Comparison of ENCODE assay signal across 16 cellular contexts in genomic region chr10:45809829-45810228, GRCh38. TPM values are rescaled to one million over a fixed set of nuclear protein-coding genes. Genes with fewer than 3 reads are reported as not detected.
DNase-seq lines count a peak whose midpoint lies in the region; ATAC-seq and TF ChIP-seq lines count a peak whose summit lies in the region.
"Had no signal": no experiment of that assay in that cellular context is flagged by ENCODE, and none has a peak within 500 bp of the region (broad histone marks: within the 10 kb centered on the region; RNA-seq: fewer than 3 reads in every experiment).

No MANE protein-coding gene starts in this region.

- ATAC-seq in HG03196 (IDR thresholded peaks at IDR 0.05; ENCODE audit: unreplicated experiment) (no peak), natural killer cell (no peak)
- ATAC-seq: activated naive CD4-positive, alpha-beta T cell treated with anti-CD3 and anti-CD28 coated beads, Interleukin-2, amount 50 U/mL, for 72 hours; mucosa of descending colon; Panc1 had no signal

- intact Hi-C loops in spleen (cut with DNase I; ENCODE audit: low total_unique reads) (no loop called here), posterior vena cava (cut with DNase I) (no loop called here), natural killer cell (cut with micrococcal nuclease) (no loop called here)

- H3K36me3 ChIP-seq in BE2C (no peaks in the 10 kb centered on the region), HEK293 (ENCODE audit: control insufficient read depth in 2 of 2, insufficient read depth in 1 of 2, low read length in 2 of 2) (no peaks in the 10 kb centered on the region), spleen (no peaks in the 10 kb centered on the region)

- H3K9me3 Mint-ChIP-seq in natural killer cell: no peaks in the 10 kb centered on the region
- H3K9me3 Mint-ChIP-seq: activated naive CD4-positive, alpha-beta T cell treated with anti-CD3 and anti-CD28 coated beads, Interleukin-2, amount 50 U/mL, for 72 hours; stimulated activated naive CD8-positive, alpha-beta T cell treated with anti-CD3 and anti-CD28 coated beads, Interleukin-15, Interleukin-2, amounts not matched to agents 100 ng/mL and 50 ng/mL, for 24 hours had no signal

- no peaks in the 10 kb centered on the region for H3K36me3 Mint-ChIP-seq in natural killer cell
- H3K36me3 Mint-ChIP-seq: activated naive CD4-positive, alpha-beta T cell treated with anti-CD3 and anti-CD28 coated beads, Interleukin-2, amount 50 U/mL, for 72 hours had no signal

- POLR2A ChIA-PET in HEK293 (lab: Yijun Ruan, JAX): no interaction called here

- H3K27ac ChIP-seq in HEK293 (ENCODE audit: extremely low read depth, low read depth, low read length) (no peak overlapping the region), spleen (no peak overlapping the region)
- H3K27ac ChIP-seq: coronary artery had no signal

- H3K9me3 ChIP-seq in BE2C (no peaks in the 10 kb centered on the region), HEK293 (ENCODE audit: control insufficient read depth, insufficient read depth, low read depth, low read length) (no peaks in the 10 kb centered on the region), spleen (no peaks in the 10 kb centered on the region)
- H3K9me3 ChIP-seq: mucosa of descending colon had no signal

- peak; percentile 45 for DNase-seq in BE2C
- DNase-seq in SK-N-DZ (ENCODE audit: low spot score): peak; percentile 32
- DNase-seq in fibroblast of the aortic adventitia (ENCODE audit: low read depth): peak; percentile 67
- no peak for DNase-seq in spleen
- DNase-seq in posterior vena cava (ENCODE audit: low spot score): no peak
- DNase-seq in natural killer cell: no peak
- DNase-seq: C1 segment of cervical spinal cord, foreskin melanocyte, mucosa of descending colon, T1000 had no signal

- peak; percentile 56 for TF ChIP-seq CTCF in BE2C (IDR thresholded peaks at IDR 0.05; ENCODE audit: low read depth, low read length)
- TF ChIP-seq CTCF in HEK293 (tag by site-specific recombination; IDR thresholded peaks at IDR 0.05): peak; percentile 41; the same call in 1 of the 2 replicates
- peak; percentile 47 for TF ChIP-seq CTCF in fibroblast of the aortic adventitia (IDR thresholded peaks at IDR 0.05; ENCODE audit: insufficient read depth, low read length)
- no peak for TF ChIP-seq CTCF in spleen (IDR thresholded peaks at IDR 0.05 in 8 of 11, conservative IDR thresholded peaks at IDR 0.05 in 3 of 11)
- TF ChIP-seq CTCF in natural killer cell (IDR thresholded peaks at IDR 0.05): no peak

- no peak for TF ChIP-seq POLR2A in spleen (IDR thresholded peaks at IDR 0.05)

- no peak overlapping the region for H3K4me3 Mint-ChIP-seq in natural killer cell
- H3K4me3 Mint-ChIP-seq: stimulated activated naive CD8-positive, alpha-beta T cell treated with anti-CD3 and anti-CD28 coated beads, Interleukin-15, Interleukin-2, amounts not matched to agents 100 ng/mL and 50 ng/mL, for 24 hours had no signal

- H3K4me3 ChIP-seq in BE2C (ENCODE audit: low read depth, low read length) (no peak overlapping the region), HEK293 (ENCODE audit: low read depth, low read length) (no peak overlapping the region), fibroblast of the aortic adventitia (ENCODE audit: low read depth, low read length) (no peak overlapping the region), spleen (no peak overlapping the region)
- H3K4me3 ChIP-seq: coronary artery, mucosa of descending colon had no signal

- H3K4me1 ChIP-seq in BE2C: no peaks in the 10 kb centered on the region
- no peaks in the 10 kb centered on the region for H3K4me1 ChIP-seq in HEK293 (ENCODE audit: control insufficient read depth, insufficient read depth, low read length)
- H3K4me1 ChIP-seq in spleen: no peaks in the 10 kb centered on the region

- no peaks in the 10 kb centered on the region for H3K4me1 Mint-ChIP-seq in natural killer cell

- 86 to 98% (median 91%) methylated on average over 4 of the region's 4 CpGs for WGBS in spleen, 5 donors

- H3K27ac Mint-ChIP-seq in natural killer cell: no peak overlapping the region
- H3K27ac Mint-ChIP-seq: activated naive CD4-positive, alpha-beta T cell treated with anti-CD3 and anti-CD28 coated beads, Interleukin-2, amount 50 U/mL, for 72 hours; stimulated activated naive CD8-positive, alpha-beta T cell treated with anti-CD3 and anti-CD28 coated beads, Interleukin-15, Interleukin-2, amounts not matched to agents 100 ng/mL and 50 ng/mL, for 24 hours had no signal

- CTCF ChIA-PET in HEK293 (lab: Yijun Ruan, JAX): interaction anchor here (0.7 kb wide), 1 partner anchor 345 kb away, joined by 3 read pairs; no protein-coding TSS in a partner anchor

- H3K27me3 ChIP-seq in BE2C: no peaks in the 10 kb centered on the region
- H3K27me3 ChIP-seq in spleen (replicated peaks in 1 of 7): no peaks in the 10 kb centered on the region

- H3K27me3 Mint-ChIP-seq in natural killer cell (ENCODE audit: low read depth in 2 of 2): peaks cover 5 to 8% of the 10 kb centered on the region in 2 donors

TF ChIP-seq in HEK293, 187 proteins besides CTCF, POLR2A, EP300 and RAD21:
- TF ChIP-seq ZNF654 (tag by site-specific recombination; IDR thresholded peaks at IDR 0.05; ENCODE audit: low read depth): peak; percentile 52
- TF ChIP-seq ZNF704 (tag by site-specific recombination; IDR thresholded peaks at IDR 0.05): no peak

RNA-seq across cellular contexts. Expression of gene AGAP4, which starts 37.5 kb away (rescaled TPM):
- polyA plus RNA-seq in BE2C (2012; ENCODE audit: insufficient read depth, insufficient read length, low read depth): 23.8 TPM
- polyA plus RNA-seq in SK-N-DZ (2014; cell fraction: cytosol; rRNA removed): 11.3 and 16.8 TPM in 2 replicates
- polyA plus RNA-seq in SK-N-DZ (2014; cell fraction: nucleus; rRNA removed): 55.3 and 67.9 TPM in 2 replicates
- total RNA-seq in fibroblast of the aortic adventitia (ENCODE audit: low replicate concordance): 2.9 and 3.5 TPM in 2 replicates
- total RNA-seq in spleen: 10 to 100 TPM; 14.4 to 30.5 (median 27.4) TPM
- 10 to 100 TPM; 13.1 to 18.8 (median 18.6) TPM for polyA plus RNA-seq in spleen
- total RNA-seq in posterior vena cava: 10 to 100 TPM; 11.2 to 11.7 TPM
- 10 to 100 TPM; 16.9 to 43.7 (median 31.3) TPM for total RNA-seq in natural killer cell

Comparison
In these comparisons a context has a peak if more than half of its experiments do, and no peak if none do; other contexts are left out.
1. DNase-seq: peak in BE2C (single experiment), SK-N-DZ (single experiment) and fibroblast of the aortic adventitia (single experiment); none in spleen (single experiment), posterior vena cava (single experiment) and natural killer cell (single experiment).
2. CTCF ChIP-seq: peak in BE2C (single experiment), HEK293 (single experiment) and fibroblast of the aortic adventitia (single experiment); none in spleen (0 of 11) and natural killer cell (single experiment).